23 cellular contexts compared by ENCODE assay signal in genomic region chr12:131620520-131620919, GRCh38.
DNase-seq lines count a peak whose midpoint lies in the region; ATAC-seq and TF ChIP-seq lines count a peak whose summit lies in the region.
"Had no signal": no experiment of that assay in that cellular context is flagged by ENCODE, and none has a peak within 500 bp of the region (broad histone marks: within the 10 kb centered on the region; RNA-seq: fewer than 3 reads in every experiment).

No MANE protein-coding gene starts in this region.

- TF ChIP-seq CTCF in HCT116 (IDR thresholded peaks at IDR 0.05 in 2 of 3, conservative IDR thresholded peaks at IDR 0.05 in 1 of 3; ENCODE audit: borderline replicate concordance in 1 of 3, insufficient read depth in 1 of 3, low read depth in 2 of 3, low read length in 2 of 3) (no peak), OCI-LY7 (conservative IDR thresholded peaks at IDR 0.05; ENCODE audit: low read length) (no peak), foreskin keratinocyte (conservative IDR thresholded peaks at IDR 0.05) (no peak), spleen (IDR thresholded peaks at IDR 0.05 in 8 of 11, conservative IDR thresholded peaks at IDR 0.05 in 3 of 11) (no peak)

- H3K9me2 ChIP-seq in HCT116 (ENCODE audit: insufficient read depth) (no peaks in the 10 kb centered on the region), OCI-LY7 (ENCODE audit: insufficient read depth, low read length) (no peaks in the 10 kb centered on the region)

- H3K4me2 ChIP-seq in HCT116 (ENCODE audit: low read length) (no peak overlapping the region), OCI-LY7 (ENCODE audit: low read length) (no peak overlapping the region)
- H3K4me2 ChIP-seq: hepatocyte had no signal

- H3K27me3 ChIP-seq in HCT116 (ENCODE audit: insufficient read depth, low read length) (peaks cover 17% of the 10 kb centered on the region), foreskin keratinocyte (no peaks in the 10 kb centered on the region), spleen (replicated peaks in 1 of 7) (peaks cover 0 to 67% (median 12%) of the 10 kb centered on the region in 7 donors)
- H3K27me3 ChIP-seq: tibial nerve had no signal

- 71 to 86% (median 79%) methylated on average over 6 of the region's 6 CpGs for WGBS in spleen, 5 donors

- no peaks in the 10 kb centered on the region for H3K9me3 ChIP-seq in HCT116 (ENCODE audit: control insufficient read depth in 1 of 2, insufficient read depth in 1 of 2, low read depth in 1 of 2, low read length in 2 of 2)
- no peaks in the 10 kb centered on the region for H3K9me3 ChIP-seq in OCI-LY7 (ENCODE audit: low read length)
- no peaks in the 10 kb centered on the region for H3K9me3 ChIP-seq in spleen
- H3K9me3 ChIP-seq: lower lobe of right lung, psoas muscle, tibial nerve had no signal

- no peaks in the 10 kb centered on the region for H3K4me1 ChIP-seq in HCT116 (ENCODE audit: control insufficient read depth in 1 of 2, insufficient read depth in 2 of 2, low read length in 2 of 2)
- H3K4me1 ChIP-seq in OCI-LY7 (ENCODE audit: insufficient read depth, low read length, poor library complexity, severe bottlenecking), result no peaks in the 10 kb centered on the region
- no peaks in the 10 kb centered on the region for H3K4me1 ChIP-seq in foreskin keratinocyte
- H3K4me1 ChIP-seq in spleen, result no peaks in the 10 kb centered on the region
- H3K4me1 ChIP-seq: psoas muscle had no signal

- POLR2A ChIA-PET in HCT116 (lab: Charles Lee), result no interaction called here
- POLR2A ChIA-PET in OCI-LY7 (lab: Charles Lee), result no interaction called here

- no peak overlapping the region for H3K4me3 ChIP-seq in HCT116 (replicated peaks in 1 of 2; ENCODE audit: low read depth in 1 of 2, low read length in 2 of 2)
- H3K4me3 ChIP-seq in OCI-LY7 (ENCODE audit: low read depth, low read length, poor library complexity, severe bottlenecking), result no peak overlapping the region
- no peak overlapping the region for H3K4me3 ChIP-seq in spleen
- H3K4me3 ChIP-seq: hepatocyte, lower lobe of right lung, psoas muscle had no signal

- DNase-seq in HCT116 (ENCODE audit: low read depth, low spot score), result no peak
- DNase-seq in OCI-LY7 (ENCODE audit: low spot score), result peak; percentile 10
- no peak for DNase-seq in foreskin keratinocyte
- peak; percentile 23 for DNase-seq in spleen
- no peak for DNase-seq in DMS153 treated with DMSO at 0.1 percent for 48 hours (lab: John Stamatoyannopoulos, UW; ENCODE audit: unreplicated experiment)
- no peak for DNase-seq in Ammon's horn (ENCODE audit: low spot score)
- no peak for DNase-seq in pons (ENCODE audit: low spot score)
- DNase-seq: activated B cell treated with CpG ODN at 0.5 μM for 24 hours; activated CD4-positive, alpha-beta memory T cell treated with anti-CD3 and anti-CD28 coated beads for 36 hours; activated effector memory CD4-positive, alpha-beta T cell treated with Interleukin-2 at 50 U/mL for 16 hours; CD8-positive, alpha-beta memory T cell; DMS79 treated with DMSO at 0.1 percent for 48 hours; effector CD4-positive, alpha-beta T cell; Kasumi-1; lower lobe of right lung; NCI-H1092; NCI-H510A; psoas muscle; stimulated activated CD4-positive, alpha-beta T cell treated with anti-CD3 and anti-CD28 coated beads, Interleukin-1b, Interleukin-23, amount 100 ng/mL, for 48 hours; T-helper 9 cell had no signal

- H3K27ac ChIP-seq in HCT116 (ENCODE audit: low read depth, low read length) (no peak overlapping the region), OCI-LY7 (ENCODE audit: low read depth, low read length, poor library complexity, severe bottlenecking) (no peak overlapping the region), foreskin keratinocyte (no peak overlapping the region), spleen (no peak overlapping the region)
- H3K27ac ChIP-seq: hepatocyte, lower lobe of right lung, psoas muscle had no signal

- H3K36me3 ChIP-seq in HCT116 (ENCODE audit: control insufficient read depth in 1 of 2, insufficient read depth in 2 of 2, low read length in 2 of 2) (no peaks in the 10 kb centered on the region), OCI-LY7 (ENCODE audit: insufficient read depth, low read length) (no peaks in the 10 kb centered on the region), spleen (no peaks in the 10 kb centered on the region)
- H3K36me3 ChIP-seq: lower lobe of right lung, tibial nerve had no signal

- H2AFZ ChIP-seq in HCT116 (ENCODE audit: low read depth, low read length, poor library complexity, severe bottlenecking), result no peak overlapping the region
- no peak overlapping the region for H2AFZ ChIP-seq in OCI-LY7 (ENCODE audit: low read length)
- H2AFZ ChIP-seq: hepatocyte had no signal

- intact Hi-C loops in HCT116 (cut with micrococcal nuclease) (no loop called here), OCI-LY7 (cut with micrococcal nuclease; ENCODE audit: unreplicated experiment) (no loop called here), spleen (cut with DNase I; ENCODE audit: low total_unique reads) (no loop called here)

- CTCF ChIA-PET in HCT116 (lab: Charles Lee), result no interaction called here
- CTCF ChIA-PET in OCI-LY7 (lab: Charles Lee; ENCODE audit: unreplicated experiment), result no interaction called here

- H3K79me2 ChIP-seq in HCT116 (ENCODE audit: insufficient read depth, low read length) (no peaks in the 10 kb centered on the region), OCI-LY7 (ENCODE audit: insufficient read depth, low read depth, low read length) (no peaks in the 10 kb centered on the region)
- H3K79me2 ChIP-seq: hepatocyte had no signal

- no peaks in the 10 kb centered on the region for H4K20me1 ChIP-seq in HCT116 (ENCODE audit: insufficient read depth)
- H4K20me1 ChIP-seq in OCI-LY7 (ENCODE audit: insufficient read depth, low read length), result no peaks in the 10 kb centered on the region

- no peak for TF ChIP-seq RAD21 in HCT116 (IDR thresholded peaks at IDR 0.05; ENCODE audit: low read depth)

- TF ChIP-seq POLR2A in HCT116 (IDR thresholded peaks at IDR 0.05; ENCODE audit: borderline replicate concordance, extremely low read depth, insufficient read depth, insufficient read length), result no peak
- TF ChIP-seq POLR2A in spleen (IDR thresholded peaks at IDR 0.05), result no peak

- ATAC-seq in HCT116, result peak; percentile 48
- peak; percentile 16 for ATAC-seq in foreskin keratinocyte
- ATAC-seq: lower lobe of right lung; psoas muscle; stimulated activated effector memory CD8-positive, alpha-beta T cell treated with anti-CD3 and anti-CD28 coated beads, Interleukin-12 subunit alpha, Interleukin-12 subunit beta, amount 100 ng/mL, for 72 hours had no signal

- no TSS peak for BruUV-seq in HCT116 (replicated peaks; lab: Mats Ljungman, UMichigan)
- no TSS peak for BruUV-seq in OCI-LY7 (replicated peaks; lab: Mats Ljungman, UMichigan)

- H3K9ac ChIP-seq in HCT116 (ENCODE audit: low read length), result no peak overlapping the region

- RAD21 ChIA-PET in HCT116 (lab: Charles Lee; ENCODE audit: low non-redundant PET in 1 of 2, low total read pairs in 2 of 2, uncharacterized antibody in 2 of 2, unreplicated experiment in 2 of 2), result no interaction called here

TF ChIP-seq in HCT116, 20 proteins besides CTCF, POLR2A, EP300 and RAD21:
- TF ChIP-seq FOSL1 (IDR thresholded peaks at IDR 0.05; ENCODE audit: low read depth) (no peak), MAX (IDR thresholded peaks at IDR 0.05) (no peak), TCF7L2 (IDR thresholded peaks at IDR 0.05; ENCODE audit: borderline replicate concordance, extremely low read depth, insufficient read depth, insufficient read length) (no peak), CBX3 (IDR thresholded peaks at IDR 0.05; ENCODE audit: low read depth) (no peak), POLR2AphosphoS5 (IDR thresholded peaks at IDR 0.05; ENCODE audit: low read depth, low read length) (no peak), EZH2phosphoT487 (IDR thresholded peaks at IDR 0.05; ENCODE audit: borderline replicate concordance) (no peak), JUND (IDR thresholded peaks at IDR 0.05) (no peak), CEBPB (IDR thresholded peaks at IDR 0.05; ENCODE audit: low read depth) (no peak), SRF (IDR thresholded peaks at IDR 0.05; ENCODE audit: low read depth) (no peak), ZNF274 (IDR thresholded peaks at IDR 0.05; ENCODE audit: low read depth, low read length) (no peak), ATF3 (IDR thresholded peaks at IDR 0.05) (no peak), ELF1 (IDR thresholded peaks at IDR 0.05; ENCODE audit: borderline replicate concordance, low read depth) (no peak), EZH2 (IDR thresholded peaks at IDR 0.05) (no peak)

Comparison
In these comparisons a context has a peak if more than half of its experiments do, and no peak if none do; other contexts are left out.
1. DNase-seq: peak in OCI-LY7 (single experiment) and spleen (single experiment); none in HCT116 (single experiment), foreskin keratinocyte (0 of 2), DMS153 treated with DMSO at 0.1 percent for 48 hours (single experiment), Ammon's horn (single experiment) and pons (single experiment).